In genomic region chr5:176844706-176845391, GRCh38 we compare ENCODE assay signal across 12 cellular contexts. TPM values are rescaled to one million over a fixed set of nuclear protein-coding genes. Genes with fewer than 3 reads are reported as not detected.
DNase-seq lines count a peak whose midpoint lies in the region; ATAC-seq and TF ChIP-seq lines count a peak whose summit lies in the region.
"Had no signal": no experiment of that assay in that cellular context is flagged by ENCODE, and none has a peak within 500 bp of the region (broad histone marks: within the 10 kb centered on the region; RNA-seq: fewer than 3 reads in every experiment).

No MANE protein-coding gene starts in this region.

- H3K27ac ChIP-seq in SK-N-SH (ENCODE audit: low read depth in 2 of 2, low read length in 1 of 2) (peak overlapping the region in 1 of 2 experiments; percentile 95; a peak in 3 of 4 replicates), GM23338 (ENCODE audit: low read depth) (no peak overlapping the region)
- H3K27ac ChIP-seq in naive thymus-derived CD4-positive, alpha-beta T cell (ENCODE audit: low read depth, low read length) = no peak overlapping the region
- H3K27ac ChIP-seq: uterus had no signal

- CTCF ChIA-PET in SK-N-SH (lab: Yijun Ruan, JAX) = interaction anchor here (0.9 to 2.1 kb wide), 8 partner anchors 10 to 144 kb away, joined by 3 to 7 read pairs (median 4); no protein-coding TSS in a partner anchor
- CTCF ChIA-PET in naive thymus-derived CD4-positive, alpha-beta T cell (lab: Charles Lee) = no interaction called here

- no peaks in the 10 kb centered on the region for H3K36me3 Mint-ChIP-seq in GM23338 (ENCODE audit: low read depth)
- no peaks in the 10 kb centered on the region for H3K36me3 Mint-ChIP-seq in naive thymus-derived CD4-positive, alpha-beta T cell

- H3K79me2 ChIP-seq in SK-N-SH (ENCODE audit: insufficient read depth) = no peaks in the 10 kb centered on the region
- no peaks in the 10 kb centered on the region for H3K79me2 ChIP-seq in GM23338 (replicated peaks; ENCODE audit: insufficient read depth)

- H3K9ac ChIP-seq in SK-N-SH = no peak overlapping the region

- no peaks in the 10 kb centered on the region for H3K27me3 ChIP-seq in SK-N-SH (ENCODE audit: insufficient read depth)
- no peaks in the 10 kb centered on the region for H3K27me3 ChIP-seq in GM23338 (ENCODE audit: insufficient read depth)
- no peaks in the 10 kb centered on the region for H3K27me3 ChIP-seq in naive thymus-derived CD4-positive, alpha-beta T cell (ENCODE audit: control insufficient read depth in 2 of 2, insufficient read depth in 2 of 2, low read length in 2 of 2)
- H3K27me3 ChIP-seq: uterus had no signal

- H3F3A ChIP-seq in SK-N-SH (replicated peaks; ENCODE audit: insufficient read depth) = no peaks in the 10 kb centered on the region
- no peaks in the 10 kb centered on the region for H3F3A ChIP-seq in GM23338 (replicated peaks; ENCODE audit: low read depth)

- POLR2A ChIA-PET in SK-N-SH (lab: Yijun Ruan, JAX) = interaction anchor here (1.3 to 2.5 kb wide), 5 partner anchors 9 to 40 kb away, joined by 3 to 16 read pairs (median 4); no protein-coding TSS in a partner anchor
- POLR2A ChIA-PET in naive thymus-derived CD4-positive, alpha-beta T cell (lab: Charles Lee) = no interaction called here

- H3K9me2 ChIP-seq in SK-N-SH (no peaks in the 10 kb centered on the region), GM23338 (ENCODE audit: insufficient read depth) (no peaks in the 10 kb centered on the region)

- H3K27ac Mint-ChIP-seq in GM23338 = no peak overlapping the region; the same call in 1 of the 2 replicates
- no peak overlapping the region for H3K27ac Mint-ChIP-seq in naive thymus-derived CD4-positive, alpha-beta T cell

- no peak; a peak in 1 of 4 replicates for TF ChIP-seq EP300 in SK-N-SH (IDR thresholded peaks at IDR 0.05; ENCODE audit: borderline replicate concordance in 1 of 2, low read depth in 1 of 2, low read length in 1 of 2)

- WGBS in SK-N-SH (ENCODE audit: low lambda C conversion rate) = 38% methylated on average over 20 of the region's 21 CpGs

- H3K4me3 ChIP-seq in SK-N-SH (ENCODE audit: low read depth in 2 of 2, low read length in 1 of 2) = peak overlapping the region in 1 of 2 experiments; percentile 3; a peak in 1 of 4 replicates
- H3K4me3 ChIP-seq in GM23338 = no peak overlapping the region
- no peak overlapping the region for H3K4me3 ChIP-seq in naive thymus-derived CD4-positive, alpha-beta T cell (ENCODE audit: low read length)
- H3K4me3 ChIP-seq: mucosa of descending colon, uterus had no signal

- H3K4me2 ChIP-seq in SK-N-SH (no peak overlapping the region), GM23338 (no peak overlapping the region)

- H3K4me3 Mint-ChIP-seq in GM23338 = no peak overlapping the region
- H3K4me3 Mint-ChIP-seq in naive thymus-derived CD4-positive, alpha-beta T cell = no peak overlapping the region

- TF ChIP-seq RAD21 in SK-N-SH (IDR thresholded peaks at IDR 0.05; ENCODE audit: low read length) = no peak

- H3K27me3 Mint-ChIP-seq in GM23338 (ENCODE audit: insufficient read depth, low read depth, poor library complexity) = peaks cover 10% of the 10 kb centered on the region
- peaks cover 11 to 56% (median 31%) of the 10 kb centered on the region in 5 donors for H3K27me3 Mint-ChIP-seq in naive thymus-derived CD4-positive, alpha-beta T cell

- H3K9me3 Mint-ChIP-seq in GM23338 = no peaks in the 10 kb centered on the region; the same call in 1 of the 3 replicates
- peaks cover 0 to 2% (median 0%) of the 10 kb centered on the region in 11 donors for H3K9me3 Mint-ChIP-seq in naive thymus-derived CD4-positive, alpha-beta T cell

- no peak for ATAC-seq in GM23338
- ATAC-seq in naive thymus-derived CD4-positive, alpha-beta T cell = no peak
- ATAC-seq: mucosa of descending colon, right cardiac atrium had no signal

- DNase-seq in DMS153 treated with DMSO at 0.1 percent for 48 hours (lab: John Stamatoyannopoulos, UW; ENCODE audit: unreplicated experiment) (peak; percentile 3), DMS153 (lab: John Stamatoyannopoulos, UW) (no peak), NCI-H1694 treated with DMSO at 0.1 percent for 48 hours (lab: John Stamatoyannopoulos, UW) (peak; percentile 52), SK-N-SH (peak; percentile 89), kidney tubule cell (ENCODE audit: low spot score) (peak; percentile 79), UCSD-AML1 (lab: John Stamatoyannopoulos, UW; ENCODE audit: unreplicated experiment) (no peak), GM23338 (ENCODE audit: low spot score) (no peak)
- no peak for DNase-seq in naive thymus-derived CD4-positive, alpha-beta T cell
- DNase-seq: GOT3, mucosa of descending colon, uterus had no signal

- H4K20me1 ChIP-seq in SK-N-SH (ENCODE audit: insufficient read depth) (no peaks in the 10 kb centered on the region), GM23338 (replicated peaks; ENCODE audit: insufficient read depth) (no peaks in the 10 kb centered on the region; the same call in 1 of the 2 replicates)

- peaks cover 0 to 56% of the 10 kb centered on the region in 2 experiments; a peak in 1 of 4 replicates for H3K4me1 ChIP-seq in SK-N-SH (ENCODE audit: control insufficient read depth in 1 of 2, insufficient read depth in 2 of 2, low read depth in 1 of 2, low read length in 1 of 2)
- peaks cover 3% of the 10 kb centered on the region; the same call in 1 of the 2 replicates for H3K4me1 ChIP-seq in GM23338 (ENCODE audit: insufficient read depth)
- no peaks in the 10 kb centered on the region for H3K4me1 ChIP-seq in naive thymus-derived CD4-positive, alpha-beta T cell (ENCODE audit: control insufficient read depth in 2 of 2, insufficient read depth in 2 of 2, low read length in 2 of 2)
- H3K4me1 ChIP-seq: uterus had no signal

- no peaks in the 10 kb centered on the region for H3K36me3 ChIP-seq in SK-N-SH (replicated peaks in 1 of 2; ENCODE audit: control insufficient read depth in 1 of 2, insufficient read depth in 2 of 2, low read length in 1 of 2)
- H3K36me3 ChIP-seq in GM23338 (ENCODE audit: insufficient read depth) = no peaks in the 10 kb centered on the region
- no peaks in the 10 kb centered on the region for H3K36me3 ChIP-seq in naive thymus-derived CD4-positive, alpha-beta T cell (ENCODE audit: control insufficient read depth in 2 of 3, insufficient read depth in 3 of 3, low read length in 3 of 3)
- H3K36me3 ChIP-seq: uterus had no signal

- H2AFZ ChIP-seq in SK-N-SH (ENCODE audit: low read depth) = no peak overlapping the region
- H2AFZ ChIP-seq in GM23338 = no peak overlapping the region

- intact Hi-C loops in naive thymus-derived CD4-positive, alpha-beta T cell (cut with micrococcal nuclease) = no loop called here

- H3K9me3 ChIP-seq in SK-N-SH = no peaks in the 10 kb centered on the region
- no peaks in the 10 kb centered on the region for H3K9me3 ChIP-seq in naive thymus-derived CD4-positive, alpha-beta T cell (ENCODE audit: control insufficient read depth in 2 of 3, low read length in 3 of 3)
- H3K9me3 ChIP-seq: mucosa of descending colon, uterus had no signal

- TF ChIP-seq CTCF in SK-N-SH (IDR thresholded peaks at IDR 0.05) (no peak), GM23338 (conservative IDR thresholded peaks at IDR 0.05; ENCODE audit: low read depth in 2 of 2) (no peak)

- peaks cover 13% of the 10 kb centered on the region for H3K4me1 Mint-ChIP-seq in GM23338
- H3K4me1 Mint-ChIP-seq in naive thymus-derived CD4-positive, alpha-beta T cell = peaks cover 0 to 3% (median 0%) of the 10 kb centered on the region in 7 donors

TF ChIP-seq in SK-N-SH, 30 proteins besides CTCF, POLR2A, EP300 and RAD21 (continues in another document):
- no peak for TF ChIP-seq FOSL2 (IDR thresholded peaks at IDR 0.05; ENCODE audit: borderline replicate concordance, low read depth)
- TF ChIP-seq RXRA (IDR thresholded peaks at IDR 0.05; ENCODE audit: borderline replicate concordance, low read depth) = no peak
- peak; percentile 69; the same call in 1 of the 2 replicates for TF ChIP-seq NFIC (IDR thresholded peaks at IDR 0.05; ENCODE audit: borderline replicate concordance)

TF ChIP-seq in GM23338, 12 proteins besides CTCF, POLR2A, EP300 and RAD21 (continues in another document):
- no peak for TF ChIP-seq ETS1 (IDR thresholded peaks at IDR 0.05)

RNA-seq across cellular contexts. Expression of gene UNC5A, which starts 34.5 kb away (rescaled TPM):
- polyA plus RNA-seq in SK-N-SH (2012; rRNA removed) (0.46 and 0.55 TPM in 2 replicates), GM23338 (2016; fragmentation: Nextera tagmentation; extraction: Ambion mirVana) (0.92 and 1.1 TPM in 2 replicates)
- 0.27 and 0.98 TPM in 2 replicates for polyA plus RNA-seq in SK-N-SH (2012; cell fraction: cytosol; rRNA removed)
- polyA plus RNA-seq in SK-N-SH (2012; cell fraction: nucleus; rRNA removed) = 0.74 and 1.4 TPM in 2 replicates
- 3.9 and 7.3 TPM in 2 replicates for total RNA-seq in GM23338 (2014; rRNA removed; shearing (Covaris generic))
- not detected for total RNA-seq in naive thymus-derived CD4-positive, alpha-beta T cell
- not detected for polyA plus RNA-seq in naive thymus-derived CD4-positive, alpha-beta T cell

RNA-seq across cellular contexts. Expression of gene HK3, which starts 54.3 kb away (rescaled TPM):
- polyA plus RNA-seq in SK-N-SH (2012; rRNA removed) (0.02 TPM in 2 replicates), GM23338 (2016; fragmentation: Nextera tagmentation; extraction: Ambion mirVana) (not detected in 2 replicates)
- polyA plus RNA-seq in SK-N-SH (2012; cell fraction: cytosol; rRNA removed) = 0.01 TPM in 1 of 2 replicates, not detected in the other
- polyA plus RNA-seq in SK-N-SH (2012; cell fraction: nucleus; rRNA removed) = 0.19 and 0.20 TPM in 2 replicates
- total RNA-seq in GM23338 (2014; rRNA removed; shearing (Covaris generic)) = not detected in 2 replicates
- total RNA-seq in naive thymus-derived CD4-positive, alpha-beta T cell = 100 to 1,000 TPM in 1 of 5 experiments, 10 to 100 TPM in 1, 1 to 10 TPM in 2, under 1 TPM in 1; 0.27 to 118 (median 2.6) TPM
- under 1 TPM in 1 of 2 donors, not detected in 1; 0.55 TPM for polyA plus RNA-seq in naive thymus-derived CD4-positive, alpha-beta T cell

Comparison
In these comparisons a context has a peak if more than half of its experiments do, and no peak if none do; other contexts are left out.
1. DNase-seq: peak in DMS153 treated with DMSO at 0.1 percent for 48 hours (single experiment), NCI-H1694 treated with DMSO at 0.1 percent for 48 hours (single experiment), SK-N-SH (single experiment) and kidney tubule cell (single experiment); none in DMS153 (single experiment), UCSD-AML1 (single experiment), GM23338 (single experiment) and naive thymus-derived CD4-positive, alpha-beta T cell (0 of 9).